19 cellular contexts compared by ENCODE assay signal in the genomic region with DNA sequence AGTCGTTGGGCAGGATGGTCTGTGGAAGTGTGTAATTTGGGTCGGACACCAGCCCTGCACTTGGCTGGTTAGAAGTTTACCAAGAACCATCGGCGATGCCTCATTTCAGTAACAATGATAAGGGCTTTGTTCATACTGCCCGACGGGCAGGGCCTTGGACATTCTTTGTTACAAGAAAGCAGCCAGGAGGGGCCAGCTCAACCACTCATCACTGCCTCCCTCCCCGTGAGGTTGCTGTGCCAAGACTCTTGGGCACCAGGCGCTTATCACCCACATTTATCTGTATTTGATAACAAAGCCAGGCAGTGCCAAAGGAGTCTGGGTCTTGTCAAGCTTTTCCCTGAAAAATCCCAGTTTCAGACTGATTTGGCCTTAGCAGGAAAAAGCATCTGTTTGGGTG.
A peak's percentile ranks its signal among the peaks of the same experiment; 100 is the strongest.
DNase-seq lines count a peak whose midpoint lies in the region; ATAC-seq and TF ChIP-seq lines count a peak whose summit lies in the region.
"Had no signal": no experiment of that assay in that cellular context is flagged by ENCODE, and none has a peak within 500 bp of the region (broad histone marks: within the 10 kb centered on the region; RNA-seq: fewer than 3 reads in every experiment).

No MANE protein-coding gene starts in this region.

- H3K4me1 Mint-ChIP-seq in activated CD4-positive, alpha-beta T cell treated with anti-CD3 and anti-CD28 coated beads for 36 hours: peaks cover 23% of the 10 kb centered on the region

- no peaks in the 10 kb centered on the region for H3K36me3 Mint-ChIP-seq in activated CD4-positive, alpha-beta T cell treated with anti-CD3 and anti-CD28 coated beads for 36 hours (ENCODE audit: low read depth)

- no peak overlapping the region for H3K27ac Mint-ChIP-seq in activated CD4-positive, alpha-beta T cell treated with anti-CD3 and anti-CD28 coated beads for 36 hours

- H3K9me3 ChIP-seq in BE2C (no peaks in the 10 kb centered on the region), Peyer's patch (no peaks in the 10 kb centered on the region), body of pancreas (no peaks in the 10 kb centered on the region)
- H3K9me3 ChIP-seq: A549, SJCRH30 had no signal

- H3K27me3 Mint-ChIP-seq in activated CD4-positive, alpha-beta T cell treated with anti-CD3 and anti-CD28 coated beads for 36 hours: no peaks in the 10 kb centered on the region

- no peak overlapping the region for H3K4me3 Mint-ChIP-seq in activated CD4-positive, alpha-beta T cell treated with anti-CD3 and anti-CD28 coated beads for 36 hours
- H3K4me3 Mint-ChIP-seq: CD8-positive, alpha-beta memory T cell had no signal

- no peaks in the 10 kb centered on the region for H3K9me3 Mint-ChIP-seq in activated CD4-positive, alpha-beta T cell treated with anti-CD3 and anti-CD28 coated beads for 36 hours (ENCODE audit: low read depth)
- H3K9me3 Mint-ChIP-seq: CD8-positive, alpha-beta memory T cell had no signal

- no peak overlapping the region for H3K4me3 ChIP-seq in BE2C (ENCODE audit: low read depth, low read length)
- no peak overlapping the region for H3K4me3 ChIP-seq in Peyer's patch
- no peak overlapping the region for H3K4me3 ChIP-seq in body of pancreas
- H3K4me3 ChIP-seq: A549; BLaER1 treated with 17β-estradiol and CSF1 and Interleukin-3, amounts not matched to agents 10 nM and 100 nM; SJCRH30 had no signal

- H3K4me1 ChIP-seq in BE2C (peaks cover 16% of the 10 kb centered on the region), Peyer's patch (peaks cover 0 to 8% (median 1%) of the 10 kb centered on the region in 4 donors), body of pancreas (peaks cover 11% of the 10 kb centered on the region)

- intact Hi-C loops in body of pancreas (cut with DNase I): no loop called here
- intact Hi-C loops in posterior vena cava (cut with DNase I): loop anchor here in 1 of 2 donors (5.0 to 10.0 kb wide), 2 partner anchors 172 to 1084 kb away; no protein-coding TSS in a partner anchor
- intact Hi-C loops in activated CD4-positive, alpha-beta T cell treated with anti-CD3 and anti-CD28 coated beads for 36 hours (cut with DNase I, micrococcal nuclease): no loop called here

- H3K27ac ChIP-seq in Peyer's patch (no peak overlapping the region), body of pancreas (no peak overlapping the region)
- H3K27ac ChIP-seq: A549; BLaER1 treated with 17β-estradiol and CSF1 and Interleukin-3, amounts not matched to agents 10 nM and 100 nM; SJCRH30 had no signal

- CTCF ChIA-PET in activated CD4-positive, alpha-beta T cell treated with anti-CD3 and anti-CD28 coated beads for 36 hours (lab: Charles Lee): no interaction called here

- H3K27me3 ChIP-seq in BE2C: no peaks in the 10 kb centered on the region
- no peaks in the 10 kb centered on the region for H3K27me3 ChIP-seq in Peyer's patch
- H3K27me3 ChIP-seq in body of pancreas: no peaks in the 10 kb centered on the region
- H3K27me3 ChIP-seq: SJCRH30 had no signal

- peak; percentile 57 for ATAC-seq in body of pancreas
- ATAC-seq in activated CD4-positive, alpha-beta T cell treated with anti-CD3 and anti-CD28 coated beads for 36 hours: no peak

- H3K36me3 ChIP-seq in BE2C (0 out of 2 replicates have a peak, but pooled peaks cover 4% of the 10 kb centered on the region), Peyer's patch (no peaks in the 10 kb centered on the region), body of pancreas (replicated peaks in 1 of 2; ENCODE audit: insufficient read depth in 1 of 2, low read depth in 2 of 2) (no peaks in the 10 kb centered on the region)
- H3K36me3 ChIP-seq: SJCRH30 had no signal

- POLR2A ChIA-PET in activated CD4-positive, alpha-beta T cell treated with anti-CD3 and anti-CD28 coated beads for 36 hours (lab: Charles Lee): no interaction called here

- no peak for TF ChIP-seq POLR2A in Peyer's patch (IDR thresholded peaks at IDR 0.05)
- TF ChIP-seq POLR2A in body of pancreas (IDR thresholded peaks at IDR 0.05): no peak

- DNase-seq in BE2C (peak; percentile 67), Peyer's patch (peak in 2 of 3 donors; percentile 8 to 18), body of pancreas (no peak), posterior vena cava (ENCODE audit: low spot score) (peak; percentile 36), occipital lobe (lab: John Stamatoyannopoulos, UW) (no peak), SIG-M5 treated with dmso at 0.1 percent for 504 hours (lab: John Stamatoyannopoulos, UW; ENCODE audit: unreplicated experiment) (no peak), SIG-M5 (lab: John Stamatoyannopoulos, UW) (no peak)
- no peak for DNase-seq in activated CD4-positive, alpha-beta T cell treated with anti-CD3 and anti-CD28 coated beads for 36 hours
- DNase-seq: CD8-positive, alpha-beta memory T cell; DMS79; KG1; MV-4-11; NCI-H1694 treated with DMSO at 0.1 percent for 48 hours; NCI-H510A treated with DMSO at 0.1 percent for 48 hours; NCI-H82; OCI-M1; SJCRH30 had no signal

- WGBS in body of pancreas, 2 donors: 32 to 42% methylated on average over 8 of the region's 8 CpGs

- TF ChIP-seq CTCF in BE2C (IDR thresholded peaks at IDR 0.05; ENCODE audit: low read depth, low read length) (no peak), Peyer's patch (IDR thresholded peaks at IDR 0.05) (no peak), body of pancreas (IDR thresholded peaks at IDR 0.05) (no peak)

Comparison
In these comparisons a context has a peak if more than half of its experiments do, and no peak if none do; other contexts are left out.
1. DNase-seq: peak in BE2C (single experiment), Peyer's patch (2 of 3) and posterior vena cava (single experiment); none in body of pancreas (0 of 4), occipital lobe (single experiment), SIG-M5 treated with dmso at 0.1 percent for 504 hours (single experiment), activated CD4-positive, alpha-beta T cell treated with anti-CD3 and anti-CD28 coated beads for 36 hours (single experiment) and SIG-M5 (single experiment).